Comparison of ENCODE assay signal across 8 cellular contexts in genomic region chr2:237603718-237604362, GRCh38. TPM values are rescaled to one million over a fixed set of nuclear protein-coding genes. Genes with fewer than 3 reads are reported as not detected.
DNase-seq lines count a peak whose midpoint lies in the region; ATAC-seq and TF ChIP-seq lines count a peak whose summit lies in the region.
"Had no signal": no experiment of that assay in that cellular context is flagged by ENCODE, and none has a peak within 500 bp of the region (broad histone marks: within the 10 kb centered on the region; RNA-seq: fewer than 3 reads in every experiment).

No MANE protein-coding gene starts in this region.

- no peak overlapping the region; a peak in 1 of 5 replicates for H3K4me3 Mint-ChIP-seq in H9

- no peaks in the 10 kb centered on the region for H3K36me3 ChIP-seq in SJCRH30
- no peaks in the 10 kb centered on the region for H3K36me3 ChIP-seq in left lung

- H3K14ac ChIP-seq in H9 (ENCODE audit: insufficient read depth, low read length), result peak overlapping the region; percentile 2; the same call in 1 of the 2 replicates

- no peak overlapping the region for H4K91ac ChIP-seq in H9 (ENCODE audit: insufficient read length, low read depth, low read length)

- intact Hi-C loops in left lung (cut with DNase I), result no loop called here

- WGBS in H9 (ENCODE audit: extremely low coverage, insufficient read length, low lambda C conversion rate), result no CpG with 5 or more reads among the region's 15 CpGs

- no peak overlapping the region for H3K23ac ChIP-seq in H9 (ENCODE audit: insufficient read length, low read depth, low read length)

- TF ChIP-seq CTCF in H9 (conservative IDR thresholded peaks at IDR 0.05) (no peak), left lung (IDR thresholded peaks at IDR 0.05) (no peak)

- H3K36me3 Mint-ChIP-seq in H9 (ENCODE audit: insufficient read depth in 1 of 3, low read depth in 3 of 3), result peaks cover 24 to 33% (median 24%) of the 10 kb centered on the region in 3 experiments

- H2BK20ac ChIP-seq in H9 (ENCODE audit: low read depth, low read length, poor library complexity, severe bottlenecking), result no peak overlapping the region

- ATAC-seq in left lung, result peak; percentile 63
- no peak for ATAC-seq in HG03354 (IDR thresholded peaks at IDR 0.05; ENCODE audit: poor library complexity, severe bottlenecking, unreplicated experiment)
- ATAC-seq in HG03442 (IDR thresholded peaks at IDR 0.05; ENCODE audit: unreplicated experiment), result no peak

- H3K27ac Mint-ChIP-seq in H9, result peak overlapping the region; percentile 11 to 75 (median 25); a peak in 4 of 7 replicates

- no peak overlapping the region for H2BK12ac ChIP-seq in H9 (ENCODE audit: insufficient read length, low read depth, low read length)

- H2BK120ac ChIP-seq in H9 (ENCODE audit: low read depth, low read length, poor library complexity, severe bottlenecking), result no peak overlapping the region

- H3K9me3 Mint-ChIP-seq in H9, result peaks cover 35 to 37% of the 10 kb centered on the region in 2 experiments

- H3K4me1 ChIP-seq in H9 (ENCODE audit: insufficient read depth, low read length) (peaks cover 5% of the 10 kb centered on the region; the same call in 1 of the 2 replicates), SJCRH30 (peaks cover 41% of the 10 kb centered on the region), left lung (peaks cover 7 to 24% of the 10 kb centered on the region in 2 donors)

- H3K79me2 ChIP-seq in H9 (ENCODE audit: insufficient read depth, low read length), result no peaks in the 10 kb centered on the region

- H3K23me2 ChIP-seq in H9 (ENCODE audit: insufficient read length, low read depth, low read length, poor library complexity, severe bottlenecking), result no peaks in the 10 kb centered on the region

- peaks cover 55 to 56% of the 10 kb centered on the region in 2 experiments for H3K4me1 Mint-ChIP-seq in H9

- no peak overlapping the region for H2BK5ac ChIP-seq in H9 (ENCODE audit: insufficient read length, low read length)

- no peak overlapping the region for H2BK15ac ChIP-seq in H9 (ENCODE audit: low read depth, low read length)

- H3K27me3 ChIP-seq in H9 (ENCODE audit: insufficient read depth, low read length) (no peaks in the 10 kb centered on the region), SJCRH30 (no peaks in the 10 kb centered on the region), left lung (no peaks in the 10 kb centered on the region)

- H3K9me3 ChIP-seq in H9 (ENCODE audit: control insufficient read depth, low read depth, low read length) (peaks cover 3% of the 10 kb centered on the region), SJCRH30 (replicated peaks) (no peaks in the 10 kb centered on the region), left lung (no peaks in the 10 kb centered on the region)

- H3K27me3 Mint-ChIP-seq in H9 (ENCODE audit: low read depth), result peaks cover 13% of the 10 kb centered on the region

- H3K4me3 ChIP-seq in SJCRH30, result peak overlapping the region; percentile 27
- H3K4me3 ChIP-seq in left lung, result no peak overlapping the region

- H3K27ac ChIP-seq in H9 (ENCODE audit: insufficient read length, low read depth, low read length), result no peak overlapping the region
- H3K27ac ChIP-seq in SJCRH30, result peak overlapping the region; percentile 4; the same call in 1 of the 2 replicates
- peak overlapping the region; percentile 69 to 83 for H3K27ac ChIP-seq in left lung

- H2AFZ ChIP-seq in H9 (ENCODE audit: low read length), result no peak overlapping the region

- H3K79me1 ChIP-seq in H9 (ENCODE audit: insufficient read depth, low read depth, low read length, poor library complexity, severe bottlenecking), result no peaks in the 10 kb centered on the region

- no peak overlapping the region for H2AK5ac ChIP-seq in H9 (ENCODE audit: insufficient read length, low read length)

- no peak overlapping the region for H3T11ph ChIP-seq in H9 (ENCODE audit: low read length)

- DNase-seq in H9 (no peak), SJCRH30 (peak; percentile 42 to 61), astrocyte of the hippocampus (ENCODE audit: low read depth, low spot score) (peak; percentile 42), left lung (no peak)
- peak; percentile 14 to 23 for DNase-seq in stimulated activated CD8-positive, alpha-beta memory T cell treated with anti-CD3 and anti-CD28 coated beads, Interleukin-7, amount 100 ng/mL, for 1 hour (ENCODE audit: low read depth in 2 of 2)

- peak overlapping the region; percentile 20 for H3K18ac ChIP-seq in H9 (ENCODE audit: insufficient read length, low read depth, low read length)

- no peak overlapping the region for H4K5ac ChIP-seq in H9 (ENCODE audit: insufficient read length, low read depth, low read length)

- no peak overlapping the region for H4K8ac ChIP-seq in H9 (replicated peaks; ENCODE audit: insufficient read length, low read depth, low read length)

- H3K4ac ChIP-seq in H9 (ENCODE audit: low read depth, low read length), result no peak overlapping the region

- no peaks in the 10 kb centered on the region for H4K20me1 ChIP-seq in H9 (ENCODE audit: control insufficient read depth, insufficient read depth, insufficient read length)

- peak overlapping the region; percentile 34 for H3K56ac ChIP-seq in H9 (ENCODE audit: insufficient read length, low read depth, low read length)

- no peak overlapping the region for H3K4me2 ChIP-seq in H9 (ENCODE audit: insufficient read depth, insufficient read length, low read length)

- H3K9ac ChIP-seq in H9 (ENCODE audit: extremely low read depth, insufficient read length, low read length), result no peak overlapping the region

RNA-seq across cellular contexts. Expression of gene RAB17, which starts 13.3 kb away (rescaled TPM):
- total RNA-seq in H9 (2021) (25.9 and 31.9 TPM in 2 replicates), left lung (10 to 100 TPM; 35.5 to 37.9 TPM)
- 3.4 and 3.6 TPM in 2 replicates for total RNA-seq in SJCRH30 (2014; rRNA removed; shearing (Covaris generic))
- total RNA-seq: T-helper 2 cell treated with Interferon-gamma antibody and Interleukin-4, amounts not matched to agents 100 ng/mL and 5 ng/mL, for 36 hours had no signal

RNA-seq across cellular contexts. Expression of gene LRRFIP1, which starts 23.5 kb away (rescaled TPM):
- total RNA-seq in H9 (2021) (37.1 and 38.5 TPM in 2 replicates), left lung (100 to 1,000 TPM; 123 to 160 TPM)
- total RNA-seq in SJCRH30 (2014; rRNA removed; shearing (Covaris generic)), result 53.3 and 61.5 TPM in 2 replicates

RNA-seq across cellular contexts. Expression of gene PRLH, which starts 37.5 kb away (rescaled TPM):
- not detected in 2 replicates for total RNA-seq in H9 (2021)
- not detected in 2 replicates for total RNA-seq in SJCRH30 (2014; rRNA removed; shearing (Covaris generic))
- not detected for total RNA-seq in left lung
- total RNA-seq: T-helper 2 cell treated with Interferon-gamma antibody and Interleukin-4, amounts not matched to agents 100 ng/mL and 5 ng/mL, for 36 hours had no signal

Comparison
In these comparisons a context has a peak if more than half of its experiments do, and no peak if none do; other contexts are left out.
1. DNase-seq: peak in SJCRH30 (2 of 2), astrocyte of the hippocampus (single experiment) and stimulated activated CD8-positive, alpha-beta memory T cell treated with anti-CD3 and anti-CD28 coated beads, Interleukin-7, amount 100 ng/mL, for 1 hour (2 of 2); none in H9 (single experiment) and left lung (0 of 2).